Comparison of ENCODE assay signal across 1 cellular context in the genomic region with DNA sequence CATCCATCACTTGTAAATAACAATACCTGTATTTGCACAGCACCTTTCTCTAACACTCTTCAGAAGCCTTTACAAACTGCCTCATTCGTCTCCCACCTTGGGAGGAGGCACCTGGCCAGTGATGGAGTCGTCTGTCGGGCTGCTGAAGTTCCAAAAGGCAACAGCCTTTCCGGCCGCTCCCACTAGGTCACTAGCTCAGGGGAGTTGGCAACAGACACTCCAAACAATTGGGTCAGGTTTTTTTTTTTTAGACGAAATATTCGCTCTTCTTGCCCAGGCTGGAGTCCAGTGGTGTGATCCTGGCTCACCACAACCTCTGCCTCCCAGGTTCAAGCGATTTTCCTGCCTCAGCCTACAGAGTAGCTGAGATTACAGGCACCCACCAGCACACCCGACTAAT.
TF ChIP-seq lines count a peak whose summit lies in the region.

No MANE protein-coding gene starts in this region.

TF ChIP-seq in GM12878, 131 proteins besides CTCF, POLR2A, EP300 and RAD21:
- TF ChIP-seq, protein P1, sequence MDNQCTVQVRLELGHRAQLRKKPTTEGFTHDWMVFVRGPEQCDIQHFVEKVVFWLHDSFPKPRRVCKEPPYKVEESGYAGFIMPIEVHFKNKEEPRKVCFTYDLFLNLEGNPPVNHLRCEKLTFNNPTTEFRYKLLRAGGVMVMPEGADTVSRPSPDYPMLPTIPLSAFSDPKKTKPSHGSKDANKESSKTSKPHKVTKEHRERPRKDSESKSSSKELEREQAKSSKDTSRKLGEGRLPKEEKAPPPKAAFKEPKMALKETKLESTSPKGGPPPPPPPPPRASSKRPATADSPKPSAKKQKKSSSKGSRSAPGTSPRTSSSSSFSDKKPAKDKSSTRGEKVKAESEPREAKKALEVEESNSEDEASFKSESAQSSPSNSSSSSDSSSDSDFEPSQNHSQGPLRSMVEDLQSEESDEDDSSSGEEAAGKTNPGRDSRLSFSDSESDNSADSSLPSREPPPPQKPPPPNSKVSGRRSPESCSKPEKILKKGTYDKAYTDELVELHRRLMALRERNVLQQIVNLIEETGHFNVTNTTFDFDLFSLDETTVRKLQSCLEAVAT (IDR thresholded peaks at IDR 0.05) = 0 out of 2 replicates have a peak, but pooled peaks have one; percentile 15
- TF ChIP-seq SMAD1 (IDR thresholded peaks at IDR 0.05; ENCODE audit: low read depth, partially characterized antibody) = no peak
